Comparison of ENCODE assay signal across 21 cellular contexts in genomic region chr15:68615811-68616210, GRCh38. TPM values are rescaled to one million over a fixed set of nuclear protein-coding genes. Genes with fewer than 3 reads are reported as not detected.
DNase-seq lines count a peak whose midpoint lies in the region; ATAC-seq, FAIRE-seq and TF ChIP-seq lines count a peak whose summit lies in the region.
"Had no signal": no experiment of that assay in that cellular context is flagged by ENCODE, and none has a peak within 500 bp of the region (broad histone marks: within the 10 kb centered on the region; RNA-seq: fewer than 3 reads in every experiment).

No MANE protein-coding gene starts in this region.

- H3K36me3 ChIP-seq in BLaER1 (no peaks in the 10 kb centered on the region), IMR-90 (ENCODE audit: control insufficient read depth, insufficient read depth, low read length) (no peaks in the 10 kb centered on the region), H1 (ENCODE audit: control insufficient read depth in 2 of 4, insufficient read depth in 4 of 4, low read length in 3 of 4) (no peaks in the 10 kb centered on the region; a peak in 1 of 8 replicates), sigmoid colon (no peaks in the 10 kb centered on the region), PC-3 (ENCODE audit: low read depth, low read length) (no peaks in the 10 kb centered on the region)

- peaks cover 8% of the 10 kb centered on the region; the same call in 1 of the 2 replicates for H3K9me1 ChIP-seq in IMR-90 (ENCODE audit: insufficient read depth, low read length)

- no peak for FAIRE-seq in H1 (lab: Jason Lieb, UNC)
- FAIRE-seq: H54, RCC 7860 had no signal

- H2AK9ac ChIP-seq in IMR-90 (replicated peaks; ENCODE audit: low read depth, low read length, poor library complexity) = no peak overlapping the region

- peak overlapping the region; percentile 27; the same call in 1 of the 2 replicates for H2BK12ac ChIP-seq in H1 (ENCODE audit: low read depth, low read length)

- no peak for TF ChIP-seq CTCF in IMR-90 (conservative IDR thresholded peaks at IDR 0.05; ENCODE audit: low read depth, low read length)
- no peak for TF ChIP-seq CTCF in H1 (IDR thresholded peaks at IDR 0.05; ENCODE audit: control extremely low read depth in 1 of 3, insufficient read depth in 1 of 3, low read depth in 1 of 3, low read length in 3 of 3)
- no peak for TF ChIP-seq CTCF in sigmoid colon (IDR thresholded peaks at IDR 0.05)
- TF ChIP-seq CTCF in PC-3 (conservative IDR thresholded peaks at IDR 0.05; ENCODE audit: low read depth, low read length) = no peak

- peaks cover 57% of the 10 kb centered on the region for H3K27me3 Mint-ChIP-seq in T-helper 17 cell

- peak overlapping the region; percentile 32; the same call in 1 of the 2 replicates for H2AK5ac ChIP-seq in IMR-90 (ENCODE audit: low read depth, low read length)
- no peak overlapping the region for H2AK5ac ChIP-seq in H1 (ENCODE audit: low read depth, low read length)

- ATAC-seq in IMR-90 (ENCODE audit: low read depth) (no peak), HG03457 (IDR thresholded peaks at IDR 0.05; ENCODE audit: unreplicated experiment) (no peak), T-helper 17 cell (no peak), PC-3 (no peak)

- no peaks in the 10 kb centered on the region for H3K27me3 ChIP-seq in BLaER1
- H3K27me3 ChIP-seq in IMR-90 (ENCODE audit: control insufficient read depth, insufficient read depth, low read length) = no peaks in the 10 kb centered on the region
- H3K27me3 ChIP-seq in H1 (replicated peaks in 1 of 4; ENCODE audit: control insufficient read depth in 3 of 4, extremely low read depth in 1 of 4, insufficient read depth in 3 of 4, low read length in 3 of 4) = no peaks in the 10 kb centered on the region
- H3K27me3 ChIP-seq in sigmoid colon = no peaks in the 10 kb centered on the region
- H3K27me3 ChIP-seq in PC-3 (ENCODE audit: low read length) = no peaks in the 10 kb centered on the region

- dilution Hi-C loops in IMR-90 (cut with HindIII; ENCODE audit: low sequenced_read_pairs, unreplicated experiment) = no loop called here

- peak overlapping the region; percentile 78 for H3K27ac ChIP-seq in BLaER1
- no peak overlapping the region for H3K27ac ChIP-seq in IMR-90 (ENCODE audit: insufficient read depth, low read length)
- no peak overlapping the region for H3K27ac ChIP-seq in H1 (ENCODE audit: low read depth, low read length)
- peak overlapping the region in 3 of 4 donors; percentile 21 to 53 (median 52) for H3K27ac ChIP-seq in sigmoid colon
- no peak overlapping the region for H3K27ac ChIP-seq in PC-3 (ENCODE audit: low read length)
- H3K27ac ChIP-seq: C4-2B, HL-60, SK-N-MC had no signal

- H2AFZ ChIP-seq in IMR-90 (replicated peaks; ENCODE audit: low read length, poor library complexity) = no peak overlapping the region
- no peak overlapping the region for H2AFZ ChIP-seq in H1 (ENCODE audit: low read length)
- H2AFZ ChIP-seq in PC-3 (ENCODE audit: low read length) = no peak overlapping the region

- H3K18ac ChIP-seq in IMR-90 (ENCODE audit: low read depth, low read length) = no peak overlapping the region
- no peak overlapping the region for H3K18ac ChIP-seq in H1 (ENCODE audit: extremely low read depth, low read length)

- H3K9ac ChIP-seq in BLaER1 = no peak overlapping the region
- no peak overlapping the region for H3K9ac ChIP-seq in IMR-90 (ENCODE audit: low read depth, low read length)
- no peak overlapping the region for H3K9ac ChIP-seq in H1 (replicated peaks in 1 of 4; ENCODE audit: extremely low read depth in 1 of 4, low read depth in 3 of 4, low read length in 3 of 4)
- H3K9ac ChIP-seq in PC-3 (ENCODE audit: low read length) = no peak overlapping the region

- H3K79me1 ChIP-seq in IMR-90 (ENCODE audit: low read depth in 1 of 2, low read length in 2 of 2) (peaks cover 20 to 67% of the 10 kb centered on the region in 2 experiments; a peak in 3 of 4 replicates), H1 (ENCODE audit: low read depth, low read length) (no peaks in the 10 kb centered on the region)

- H3K4me1 ChIP-seq in BLaER1 = peaks cover 84% of the 10 kb centered on the region
- peaks cover 21% of the 10 kb centered on the region for H3K4me1 ChIP-seq in IMR-90 (ENCODE audit: control insufficient read depth, insufficient read depth, low read length)
- peaks cover 7 to 17% (median 9%) of the 10 kb centered on the region in 4 experiments for H3K4me1 ChIP-seq in H1 (replicated peaks in 1 of 4; ENCODE audit: control insufficient read depth in 3 of 4, insufficient read depth in 4 of 4, low read length in 3 of 4)
- peaks cover 0 to 7% (median 0%) of the 10 kb centered on the region in 4 donors for H3K4me1 ChIP-seq in sigmoid colon
- H3K4me1 ChIP-seq in PC-3 (ENCODE audit: insufficient read depth, low read length) = no peaks in the 10 kb centered on the region

- CTCF ChIA-PET in IMR-90 (lab: Yijun Ruan, JAX) = no interaction called here
- CTCF ChIA-PET in H1 (lab: Charles Lee; ENCODE audit: partially characterized antibody) = interaction anchor here (1.2 to 1.9 kb wide), 4 partner anchors 13 to 66 kb away, joined by 4 to 5 read pairs (median 4); no protein-coding TSS in a partner anchor
- CTCF ChIA-PET in PC-3 (lab: Charles Lee) = no interaction called here

- POLR2A ChIA-PET in IMR-90 (lab: Charles Lee; ENCODE audit: unreplicated experiment) = no interaction called here
- POLR2A ChIA-PET in H1 (lab: Charles Lee; ENCODE audit: partially characterized antibody) = no interaction called here
- POLR2A ChIA-PET in PC-3 (lab: Charles Lee; ENCODE audit: unreplicated experiment) = no interaction called here

- no peak overlapping the region; the same call in 1 of the 2 replicates for H3K14ac ChIP-seq in IMR-90 (replicated peaks; ENCODE audit: low read depth, low read length)
- no peak overlapping the region for H3K14ac ChIP-seq in H1 (ENCODE audit: insufficient read length)

- H4K20me1 ChIP-seq in BLaER1 = no peaks in the 10 kb centered on the region
- H4K20me1 ChIP-seq in IMR-90 (ENCODE audit: insufficient read depth, low read length) = no peaks in the 10 kb centered on the region
- H4K20me1 ChIP-seq in H1 (replicated peaks in 1 of 2; ENCODE audit: control insufficient read depth in 1 of 2, insufficient read depth in 2 of 2, low read length in 2 of 2) = no peaks in the 10 kb centered on the region
- H4K20me1 ChIP-seq in PC-3 (ENCODE audit: low read length) = no peaks in the 10 kb centered on the region

- H3K56ac ChIP-seq in IMR-90 (ENCODE audit: extremely low read depth, insufficient read depth, low read length) (no peak overlapping the region), H1 (replicated peaks; ENCODE audit: insufficient read length, low read depth, low read length) (no peak overlapping the region)

- H3K4me3 Mint-ChIP-seq in T-helper 17 cell = no peak overlapping the region
- H3K4me3 Mint-ChIP-seq: HFFc6 had no signal

- H2BK5ac ChIP-seq in IMR-90 (ENCODE audit: low read depth, low read length, poor library complexity, severe bottlenecking) (no peak overlapping the region), H1 (ENCODE audit: low read depth, low read length) (no peak overlapping the region)

- no peaks in the 10 kb centered on the region for H3K9me2 ChIP-seq in PC-3 (replicated peaks; ENCODE audit: low read length)

- intact Hi-C loops in IMR-90 (cut with micrococcal nuclease) (no loop called here), sigmoid colon (cut with DNase I) (no loop called here), head of caudate nucleus (cut with DNase I) (loop anchor here (5.0 kb wide), 1 partner anchor 34 kb away; no protein-coding TSS in a partner anchor), PC-3 (cut with micrococcal nuclease) (no loop called here)

- no peaks in the 10 kb centered on the region for H3K23me2 ChIP-seq in H1 (ENCODE audit: low read depth, low read length)

- in situ Hi-C loops in IMR-90 (cut with MboI; ENCODE audit: low sequenced_read_pairs) = no loop called here

- 0 out of 2 replicates have a peak overlapping the region, but pooled peaks have one; percentile 6 for H2BK120ac ChIP-seq in IMR-90 (ENCODE audit: low read depth, low read length)
- no peak overlapping the region for H2BK120ac ChIP-seq in H1 (replicated peaks; ENCODE audit: low read depth, low read length)

- H3K4ac ChIP-seq in IMR-90 (ENCODE audit: low read depth, low read length) (no peak overlapping the region), H1 (replicated peaks; ENCODE audit: insufficient read length, low read depth, low read length) (no peak overlapping the region)

- H2BK20ac ChIP-seq in IMR-90 (ENCODE audit: low read depth, low read length) (peak overlapping the region; percentile 20; the same call in 1 of the 2 replicates), H1 (ENCODE audit: low read length) (no peak overlapping the region)

- DNase-seq in IMR-90 (no peak), H1 (ENCODE audit: low read depth in 1 of 2, low spot score in 2 of 2) (no peak), sigmoid colon (no peak), head of caudate nucleus (no peak), T-helper 17 cell (no peak), PC-3 (no peak)
- DNase-seq: DMS79; HFFc6; NCI-H1436; NCI-H1930; NCI-H2171; NK-92 treated with Interleukin-12 subunit alpha and Interleukin-12 subunit beta, amount 100 ng/mL, for 24 hours; Right ventricle myocardium superior had no signal

- H3K23ac ChIP-seq in IMR-90 (ENCODE audit: low read depth, low read length) (0 out of 2 replicates have a peak overlapping the region, but pooled peaks have one; percentile 21), H1 (ENCODE audit: insufficient read length) (no peak overlapping the region)

- H3K4me1 Mint-ChIP-seq in T-helper 17 cell = no peaks in the 10 kb centered on the region

- WGBS in IMR-90 (ENCODE audit: extremely low coverage in 2 of 2, insufficient read length in 1 of 2), 2 experiments = no CpG with 5 or more reads among the region's 6 CpGs
- 87% methylated on average over 6 of the region's 6 CpGs; no CpG with 5 or more reads in 1 of the 2 experiments for WGBS in H1 (ENCODE audit: extremely low coverage in 1 of 2, insufficient coverage in 1 of 2, insufficient read length in 1 of 2, insufficient replicate concordance in 2 of 2, low coverage in 1 of 2, low lambda C conversion rate in 2 of 2, missing lambda C conversion rate in 1 of 2), 2 experiments
- WGBS in sigmoid colon, 2 donors = 76 to 91% methylated on average over 6 of the region's 6 CpGs

- H3K36me3 Mint-ChIP-seq in T-helper 17 cell (ENCODE audit: low read depth) = peaks cover 2% of the 10 kb centered on the region

- TF ChIP-seq POLR2A in IMR-90 (IDR thresholded peaks at IDR 0.05; ENCODE audit: low read depth, low read length) = no peak
- no peak for TF ChIP-seq POLR2A in H1 (IDR thresholded peaks at IDR 0.05; ENCODE audit: control extremely low read depth in 1 of 2, low read depth in 2 of 2, low read length in 2 of 2)
- no peak for TF ChIP-seq POLR2A in sigmoid colon (IDR thresholded peaks at IDR 0.05)

- no peak overlapping the region for H3K4me3 ChIP-seq in BLaER1
- H3K4me3 ChIP-seq in IMR-90 (ENCODE audit: insufficient read depth, low read depth, low read length) = no peak overlapping the region
- no peak overlapping the region for H3K4me3 ChIP-seq in H1 (ENCODE audit: extremely low read depth in 1 of 4, insufficient read depth in 2 of 4, low read depth in 3 of 4, low read length in 4 of 4)
- no peak overlapping the region for H3K4me3 ChIP-seq in sigmoid colon
- no peak overlapping the region for H3K4me3 ChIP-seq in PC-3 (ENCODE audit: low read length)
- H3K4me3 ChIP-seq: SK-N-MC had no signal

- no peaks in the 10 kb centered on the region for H3F3A ChIP-seq in PC-3 (ENCODE audit: low read length, unreplicated experiment)

- H3K4me2 ChIP-seq in BLaER1 (peak overlapping the region; percentile 86), IMR-90 (ENCODE audit: low read depth, low read length) (no peak overlapping the region), H1 (ENCODE audit: insufficient read depth in 1 of 2, low read depth in 2 of 2, low read length in 2 of 2) (no peak overlapping the region), PC-3 (ENCODE audit: low read length) (no peak overlapping the region)

- H4K5ac ChIP-seq in IMR-90 (ENCODE audit: low read depth, low read length) (no peak overlapping the region), H1 (ENCODE audit: insufficient read length, low read depth, low read length) (no peak overlapping the region)

- H3K9me3 ChIP-seq in BLaER1 = no peaks in the 10 kb centered on the region
- no peaks in the 10 kb centered on the region for H3K9me3 ChIP-seq in IMR-90 (ENCODE audit: control insufficient read depth, insufficient read depth, low read length)
- H3K9me3 ChIP-seq in H1 (ENCODE audit: insufficient read depth in 2 of 2, low read depth in 1 of 2, low read length in 1 of 2) = no peaks in the 10 kb centered on the region
- H3K9me3 ChIP-seq in sigmoid colon = no peaks in the 10 kb centered on the region
- no peaks in the 10 kb centered on the region for H3K9me3 ChIP-seq in T-helper 17 cell (ENCODE audit: control insufficient read depth, low read length, poor library complexity, severe bottlenecking)
- H3K9me3 ChIP-seq in PC-3 (ENCODE audit: low read length) = no peaks in the 10 kb centered on the region

- BruUV-seq in IMR-90 (replicated peaks; lab: Mats Ljungman, UMichigan) (no TSS peak), PC-3 (replicated peaks; lab: Mats Ljungman, UMichigan) (no TSS peak)

- no peak overlapping the region for H3K27ac Mint-ChIP-seq in T-helper 17 cell
- H3K27ac Mint-ChIP-seq: HFFc6 had no signal

- H2BK15ac ChIP-seq in IMR-90 (ENCODE audit: low read depth, low read length) (no peak overlapping the region), H1 (ENCODE audit: low read length) (no peak overlapping the region)

- TF ChIP-seq RAD21 in IMR-90 (IDR thresholded peaks at IDR 0.05; ENCODE audit: low read length) (no peak), H1 (IDR thresholded peaks at IDR 0.05 in 1 of 2, conservative IDR thresholded peaks at IDR 0.05 in 1 of 2; ENCODE audit: low read depth in 2 of 2, low read length in 2 of 2) (no peak)

- H4K8ac ChIP-seq in IMR-90 (ENCODE audit: low read depth in 2 of 2, low read length in 2 of 2) (no peak overlapping the region), H1 (ENCODE audit: extremely low read depth, insufficient read depth, low read length) (no peak overlapping the region)

- TF ChIP-seq EP300 in H1 (IDR thresholded peaks at IDR 0.05; ENCODE audit: borderline replicate concordance in 1 of 2, low read depth in 2 of 2, low read length in 2 of 2) (no peak), sigmoid colon (IDR thresholded peaks at IDR 0.05) (no peak)

- no peaks in the 10 kb centered on the region for H3K79me2 ChIP-seq in H1 (ENCODE audit: control insufficient read depth in 1 of 2, insufficient read depth in 2 of 2, low read length in 2 of 2)
- no peaks in the 10 kb centered on the region for H3K79me2 ChIP-seq in PC-3 (ENCODE audit: low read length)

- no peak overlapping the region for H4K91ac ChIP-seq in IMR-90 (ENCODE audit: insufficient read depth, low read depth, low read length)
- no peak overlapping the region for H4K91ac ChIP-seq in H1 (replicated peaks; ENCODE audit: insufficient read length, low read length)

RNA-seq across cellular contexts. Expression of gene CORO2B, which starts 37.0 kb away (rescaled TPM):
- total RNA-seq in IMR-90 (2012; rRNA removed) (9.3 and 9.7 TPM in 2 replicates), sigmoid colon (1 to 10 TPM; 3.1 to 3.9 (median 3.8) TPM), T-helper 17 cell (not detected), PC-3 (2014; rRNA removed) (0.66 and 0.92 TPM in 2 replicates)
- polyA plus RNA-seq in IMR-90 (2012; rRNA removed) (39.3 and 43.2 TPM in 2 replicates), H1 (2011; rRNA removed) (6.1 and 6.7 TPM in 2 replicates), sigmoid colon (1 to 10 TPM in 2 of 3 donors, under 1 TPM in 1; 0.46 to 2.5 (median 1.2) TPM)
- 29.1 and 32.4 TPM in 2 replicates for polyA plus RNA-seq in IMR-90 (2012; cell fraction: cytosol; rRNA removed)
- 24.4 and 27.5 TPM in 2 replicates for polyA plus RNA-seq in IMR-90 (2012; cell fraction: nucleus; rRNA removed; ENCODE audit: low replicate concordance)
- 3.4 and 4.7 TPM in 2 replicates for total RNA-seq in H1 (2021; fragmentation: NEBNext Ultra II Directional; extraction: Animal tissue kit (Norgen Biotek cat#: 25700))
- polyA plus RNA-seq in H1 (2011; cell fraction: cytosol; rRNA removed) = 3.5 TPM
- polyA plus RNA-seq in H1 (2011; cell fraction: nucleus; rRNA removed) = 5.4 TPM
- 3.8 to 5.5 TPM (median 4.8 TPM) in 4 replicates for polyA plus RNA-seq in H1 (2012, experiment 1 of 2)
- 3.7 TPM for polyA plus RNA-seq in H1 (2012, experiment 2 of 2)
- polyA plus RNA-seq in H1 (2013, experiment 1 of 2) = 2.4 TPM
- polyA plus RNA-seq in H1 (2013, experiment 2 of 2) = 2.2 TPM
- 4.0 TPM in 2 replicates for polyA minus RNA-seq in H1 (2011; rRNA and poly(A)+ RNA removed)
- 2.9 TPM for polyA minus RNA-seq in H1 (2011; cell fraction: cytosol; rRNA and poly(A)+ RNA removed)
- polyA minus RNA-seq in H1 (2011; cell fraction: nucleus; rRNA and poly(A)+ RNA removed) = 2.2 TPM
- total RNA-seq: NCI-H460 had no signal

Comparison
In these comparisons a context has a peak if more than half of its experiments do, and no peak if none do; other contexts are left out.
1. H3K27ac ChIP-seq: peak in BLaER1 (single experiment) and sigmoid colon (3 of 4); none in IMR-90 (single experiment), H1 (single experiment) and PC-3 (single experiment).